2 cellular contexts compared by ENCODE assay signal in the genomic region with DNA sequence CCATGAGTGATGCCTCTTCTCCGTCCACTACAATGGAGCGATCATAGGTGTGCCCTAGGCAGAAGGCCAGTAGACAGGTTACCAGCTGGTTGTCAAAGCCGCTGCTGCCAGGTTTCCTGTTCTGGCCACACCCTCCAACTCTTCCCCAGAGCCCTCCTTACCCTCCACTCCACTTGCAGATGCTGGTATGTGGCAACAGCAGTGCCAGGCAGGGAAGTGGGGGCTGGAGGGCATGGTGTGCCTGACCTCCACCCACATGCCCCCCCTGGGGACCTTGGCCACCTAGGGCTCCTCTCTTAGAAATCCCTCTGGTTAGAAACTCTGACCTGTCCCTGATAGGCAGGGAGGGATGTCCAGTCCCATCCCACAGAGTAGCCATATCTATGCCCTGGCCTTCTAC.
TF ChIP-seq lines count a peak whose summit lies in the region.

No MANE protein-coding gene starts in this region.

TF ChIP-seq in IMR-90, 13 proteins besides CTCF, POLR2A, EP300 and RAD21:
- TF ChIP-seq RFX5 (IDR thresholded peaks at IDR 0.05; ENCODE audit: low read depth, low read length) (no peak), SMC3 (IDR thresholded peaks at IDR 0.05; ENCODE audit: low read depth, low read length) (no peak), FOS (IDR thresholded peaks at IDR 0.05; ENCODE audit: low read depth, low read length) (no peak), NFE2L2 (IDR thresholded peaks at IDR 0.05; ENCODE audit: low read depth, low read length) (no peak), CEBPB (IDR thresholded peaks at IDR 0.05; ENCODE audit: low read depth, low read length) (no peak), BHLHE40 (IDR thresholded peaks at IDR 0.05; ENCODE audit: low read depth, low read length) (no peak), CHD1 (IDR thresholded peaks at IDR 0.05; ENCODE audit: low read depth, low read length) (no peak), RCOR1 (IDR thresholded peaks at IDR 0.05; ENCODE audit: insufficient replicate concordance, low read length) (no peak), MXI1 (IDR thresholded peaks at IDR 0.05; ENCODE audit: borderline replicate concordance, low read depth, low read length) (no peak), MAFK (IDR thresholded peaks at IDR 0.05; ENCODE audit: low read depth, low read length) (no peak), MAZ (IDR thresholded peaks at IDR 0.05; ENCODE audit: borderline replicate concordance, low read depth, low read length) (no peak)
- TF ChIP-seq, protein P1, sequence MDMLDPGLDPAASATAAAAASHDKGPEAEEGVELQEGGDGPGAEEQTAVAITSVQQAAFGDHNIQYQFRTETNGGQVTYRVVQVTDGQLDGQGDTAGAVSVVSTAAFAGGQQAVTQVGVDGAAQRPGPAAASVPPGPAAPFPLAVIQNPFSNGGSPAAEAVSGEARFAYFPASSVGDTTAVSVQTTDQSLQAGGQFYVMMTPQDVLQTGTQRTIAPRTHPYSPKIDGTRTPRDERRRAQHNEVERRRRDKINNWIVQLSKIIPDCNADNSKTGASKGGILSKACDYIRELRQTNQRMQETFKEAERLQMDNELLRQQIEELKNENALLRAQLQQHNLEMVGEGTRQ (IDR thresholded peaks at IDR 0.05; ENCODE audit: low read depth, low read length) = no peak
- TF ChIP-seq, protein P2, sequence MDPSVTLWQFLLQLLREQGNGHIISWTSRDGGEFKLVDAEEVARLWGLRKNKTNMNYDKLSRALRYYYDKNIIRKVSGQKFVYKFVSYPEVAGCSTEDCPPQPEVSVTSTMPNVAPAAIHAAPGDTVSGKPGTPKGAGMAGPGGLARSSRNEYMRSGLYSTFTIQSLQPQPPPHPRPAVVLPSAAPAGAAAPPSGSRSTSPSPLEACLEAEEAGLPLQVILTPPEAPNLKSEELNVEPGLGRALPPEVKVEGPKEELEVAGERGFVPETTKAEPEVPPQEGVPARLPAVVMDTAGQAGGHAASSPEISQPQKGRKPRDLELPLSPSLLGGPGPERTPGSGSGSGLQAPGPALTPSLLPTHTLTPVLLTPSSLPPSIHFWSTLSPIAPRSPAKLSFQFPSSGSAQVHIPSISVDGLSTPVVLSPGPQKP (IDR thresholded peaks at IDR 0.05; ENCODE audit: borderline replicate concordance, low read depth, low read length) = no peak

TF ChIP-seq in WTC11, 78 proteins besides CTCF, POLR2A, EP300 and RAD21:
- TF ChIP-seq SMAD3 (CRISPR knock-in tag; IDR thresholded peaks at IDR 0.05; ENCODE audit: borderline replicate concordance) (no peak), JAZF1 (CRISPR knock-in tag; IDR thresholded peaks at IDR 0.05) (no peak), ZNF138 (CRISPR knock-in tag; conservative IDR thresholded peaks at IDR 0.05) (no peak), NR3C1 (CRISPR knock-in tag; conservative IDR thresholded peaks at IDR 0.05; ENCODE audit: low read depth) (no peak), ZNF671 (CRISPR knock-in tag; IDR thresholded peaks at IDR 0.05) (no peak), TEAD1 (CRISPR knock-in tag; IDR thresholded peaks at IDR 0.05) (no peak), ZNF232 (CRISPR knock-in tag; IDR thresholded peaks at IDR 0.05) (no peak), MYBL2 (CRISPR knock-in tag; IDR thresholded peaks at IDR 0.05) (no peak), ZNF396 (CRISPR knock-in tag; IDR thresholded peaks at IDR 0.05; ENCODE audit: borderline replicate concordance) (no peak)
- TF ChIP-seq, protein P3, sequence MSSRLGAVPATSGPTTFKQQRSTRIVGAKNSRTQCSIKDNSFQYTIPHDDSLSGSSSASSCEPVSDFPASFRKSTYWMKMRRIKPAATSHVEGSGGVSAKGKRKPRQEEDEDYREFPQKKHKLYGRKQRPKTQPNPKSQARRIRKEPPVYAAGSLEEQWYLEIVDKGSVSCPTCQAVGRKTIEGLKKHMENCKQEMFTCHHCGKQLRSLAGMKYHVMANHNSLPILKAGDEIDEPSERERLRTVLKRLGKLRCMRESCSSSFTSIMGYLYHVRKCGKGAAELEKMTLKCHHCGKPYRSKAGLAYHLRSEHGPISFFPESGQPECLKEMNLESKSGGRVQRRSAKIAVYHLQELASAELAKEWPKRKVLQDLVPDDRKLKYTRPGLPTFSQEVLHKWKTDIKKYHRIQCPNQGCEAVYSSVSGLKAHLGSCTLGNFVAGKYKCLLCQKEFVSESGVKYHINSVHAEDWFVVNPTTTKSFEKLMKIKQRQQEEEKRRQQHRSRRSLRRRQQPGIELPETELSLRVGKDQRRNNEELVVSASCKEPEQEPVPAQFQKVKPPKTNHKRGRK (CRISPR knock-in tag; IDR thresholded peaks at IDR 0.05; ENCODE audit: borderline replicate concordance) = no peak
- TF ChIP-seq, protein P4, sequence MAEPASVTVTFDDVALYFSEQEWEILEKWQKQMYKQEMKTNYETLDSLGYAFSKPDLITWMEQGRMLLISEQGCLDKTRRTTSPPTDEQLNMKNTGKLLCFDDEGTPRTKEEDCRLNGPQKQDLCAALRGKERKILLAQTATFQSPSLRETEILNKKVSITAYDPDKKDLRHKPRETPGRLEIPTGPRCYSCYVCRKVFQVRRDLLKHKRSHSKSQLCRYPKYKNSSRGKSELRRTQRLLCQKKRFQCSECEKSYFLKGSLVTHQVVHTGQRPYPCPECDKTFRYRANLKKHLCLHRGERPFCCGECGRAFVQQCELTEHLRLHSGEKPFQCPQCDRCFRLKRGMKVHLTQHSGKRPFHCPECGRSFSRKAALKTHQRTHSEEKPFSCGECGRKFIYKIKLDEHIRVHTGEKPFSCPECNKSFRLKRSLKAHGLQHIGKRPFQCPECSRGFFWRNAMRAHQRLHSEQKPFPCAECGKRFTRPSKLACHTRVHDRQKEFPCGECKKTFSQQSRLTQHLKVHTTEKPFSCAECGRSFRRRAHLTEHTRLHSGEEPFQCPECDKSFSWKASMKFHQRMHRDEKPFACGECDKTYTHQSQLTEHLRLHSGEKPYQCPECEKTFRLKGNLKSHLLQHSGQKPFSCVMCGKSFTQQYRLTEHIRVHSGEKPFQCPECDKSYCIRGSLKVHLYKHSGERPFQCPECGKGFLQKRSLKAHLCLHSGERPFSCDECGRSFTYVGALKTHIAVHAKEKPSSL (CRISPR knock-in tag; conservative IDR thresholded peaks at IDR 0.05) = no peak
- TF ChIP-seq, protein P5, sequence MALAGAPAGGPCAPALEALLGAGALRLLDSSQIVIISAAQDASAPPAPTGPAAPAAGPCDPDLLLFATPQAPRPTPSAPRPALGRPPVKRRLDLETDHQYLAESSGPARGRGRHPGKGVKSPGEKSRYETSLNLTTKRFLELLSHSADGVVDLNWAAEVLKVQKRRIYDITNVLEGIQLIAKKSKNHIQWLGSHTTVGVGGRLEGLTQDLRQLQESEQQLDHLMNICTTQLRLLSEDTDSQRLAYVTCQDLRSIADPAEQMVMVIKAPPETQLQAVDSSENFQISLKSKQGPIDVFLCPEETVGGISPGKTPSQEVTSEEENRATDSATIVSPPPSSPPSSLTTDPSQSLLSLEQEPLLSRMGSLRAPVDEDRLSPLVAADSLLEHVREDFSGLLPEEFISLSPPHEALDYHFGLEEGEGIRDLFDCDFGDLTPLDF (CRISPR knock-in tag; IDR thresholded peaks at IDR 0.05) = no peak
- TF ChIP-seq, protein P6, sequence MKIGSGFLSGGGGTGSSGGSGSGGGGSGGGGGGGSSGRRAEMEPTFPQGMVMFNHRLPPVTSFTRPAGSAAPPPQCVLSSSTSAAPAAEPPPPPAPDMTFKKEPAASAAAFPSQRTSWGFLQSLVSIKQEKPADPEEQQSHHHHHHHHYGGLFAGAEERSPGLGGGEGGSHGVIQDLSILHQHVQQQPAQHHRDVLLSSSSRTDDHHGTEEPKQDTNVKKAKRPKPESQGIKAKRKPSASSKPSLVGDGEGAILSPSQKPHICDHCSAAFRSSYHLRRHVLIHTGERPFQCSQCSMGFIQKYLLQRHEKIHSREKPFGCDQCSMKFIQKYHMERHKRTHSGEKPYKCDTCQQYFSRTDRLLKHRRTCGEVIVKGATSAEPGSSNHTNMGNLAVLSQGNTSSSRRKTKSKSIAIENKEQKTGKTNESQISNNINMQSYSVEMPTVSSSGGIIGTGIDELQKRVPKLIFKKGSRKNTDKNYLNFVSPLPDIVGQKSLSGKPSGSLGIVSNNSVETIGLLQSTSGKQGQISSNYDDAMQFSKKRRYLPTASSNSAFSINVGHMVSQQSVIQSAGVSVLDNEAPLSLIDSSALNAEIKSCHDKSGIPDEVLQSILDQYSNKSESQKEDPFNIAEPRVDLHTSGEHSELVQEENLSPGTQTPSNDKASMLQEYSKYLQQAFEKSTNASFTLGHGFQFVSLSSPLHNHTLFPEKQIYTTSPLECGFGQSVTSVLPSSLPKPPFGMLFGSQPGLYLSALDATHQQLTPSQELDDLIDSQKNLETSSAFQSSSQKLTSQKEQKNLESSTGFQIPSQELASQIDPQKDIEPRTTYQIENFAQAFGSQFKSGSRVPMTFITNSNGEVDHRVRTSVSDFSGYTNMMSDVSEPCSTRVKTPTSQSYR (CRISPR knock-in tag; IDR thresholded peaks at IDR 0.05) = no peak
- TF ChIP-seq, protein P7, sequence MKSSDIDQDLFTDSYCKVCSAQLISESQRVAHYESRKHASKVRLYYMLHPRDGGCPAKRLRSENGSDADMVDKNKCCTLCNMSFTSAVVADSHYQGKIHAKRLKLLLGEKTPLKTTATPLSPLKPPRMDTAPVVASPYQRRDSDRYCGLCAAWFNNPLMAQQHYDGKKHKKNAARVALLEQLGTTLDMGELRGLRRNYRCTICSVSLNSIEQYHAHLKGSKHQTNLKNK (CRISPR knock-in tag; IDR thresholded peaks at IDR 0.05) = no peak
- TF ChIP-seq, protein P8, sequence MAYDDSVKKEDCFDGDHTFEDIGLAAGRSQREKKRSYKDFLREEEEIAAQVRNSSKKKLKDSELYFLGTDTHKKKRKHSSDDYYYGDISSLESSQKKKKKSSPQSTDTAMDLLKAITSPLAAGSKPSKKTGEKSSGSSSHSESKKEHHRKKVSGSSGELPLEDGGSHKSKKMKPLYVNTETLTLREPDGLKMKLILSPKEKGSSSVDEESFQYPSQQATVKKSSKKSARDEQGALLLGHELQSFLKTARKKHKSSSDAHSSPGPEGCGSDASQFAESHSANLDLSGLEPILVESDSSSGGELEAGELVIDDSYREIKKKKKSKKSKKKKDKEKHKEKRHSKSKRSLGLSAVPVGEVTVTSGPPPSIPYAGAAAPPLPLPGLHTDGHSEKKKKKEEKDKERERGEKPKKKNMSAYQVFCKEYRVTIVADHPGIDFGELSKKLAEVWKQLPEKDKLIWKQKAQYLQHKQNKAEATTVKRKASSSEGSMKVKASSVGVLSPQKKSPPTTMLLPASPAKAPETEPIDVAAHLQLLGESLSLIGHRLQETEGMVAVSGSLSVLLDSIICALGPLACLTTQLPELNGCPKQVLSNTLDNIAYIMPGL (CRISPR knock-in tag; IDR thresholded peaks at IDR 0.05) = no peak
- TF ChIP-seq, protein P1 (CRISPR knock-in tag; IDR thresholded peaks at IDR 0.05) = no peak
- TF ChIP-seq, protein P9, sequence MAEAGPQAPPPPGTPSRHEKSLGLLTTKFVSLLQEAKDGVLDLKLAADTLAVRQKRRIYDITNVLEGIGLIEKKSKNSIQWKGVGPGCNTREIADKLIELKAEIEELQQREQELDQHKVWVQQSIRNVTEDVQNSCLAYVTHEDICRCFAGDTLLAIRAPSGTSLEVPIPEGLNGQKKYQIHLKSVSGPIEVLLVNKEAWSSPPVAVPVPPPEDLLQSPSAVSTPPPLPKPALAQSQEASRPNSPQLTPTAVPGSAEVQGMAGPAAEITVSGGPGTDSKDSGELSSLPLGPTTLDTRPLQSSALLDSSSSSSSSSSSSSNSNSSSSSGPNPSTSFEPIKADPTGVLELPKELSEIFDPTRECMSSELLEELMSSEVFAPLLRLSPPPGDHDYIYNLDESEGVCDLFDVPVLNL (CRISPR knock-in tag; IDR thresholded peaks at IDR 0.05; ENCODE audit: borderline replicate concordance, low read depth) = no peak
- TF ChIP-seq, protein P10, sequence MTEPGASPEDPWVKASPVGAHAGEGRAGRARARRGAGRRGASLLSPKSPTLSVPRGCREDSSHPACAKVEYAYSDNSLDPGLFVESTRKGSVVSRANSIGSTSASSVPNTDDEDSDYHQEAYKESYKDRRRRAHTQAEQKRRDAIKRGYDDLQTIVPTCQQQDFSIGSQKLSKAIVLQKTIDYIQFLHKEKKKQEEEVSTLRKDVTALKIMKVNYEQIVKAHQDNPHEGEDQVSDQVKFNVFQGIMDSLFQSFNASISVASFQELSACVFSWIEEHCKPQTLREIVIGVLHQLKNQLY (CRISPR knock-in tag; IDR thresholded peaks at IDR 0.05) = no peak
